ENCODE assay signal across 20 cellular contexts in the genomic region with DNA sequence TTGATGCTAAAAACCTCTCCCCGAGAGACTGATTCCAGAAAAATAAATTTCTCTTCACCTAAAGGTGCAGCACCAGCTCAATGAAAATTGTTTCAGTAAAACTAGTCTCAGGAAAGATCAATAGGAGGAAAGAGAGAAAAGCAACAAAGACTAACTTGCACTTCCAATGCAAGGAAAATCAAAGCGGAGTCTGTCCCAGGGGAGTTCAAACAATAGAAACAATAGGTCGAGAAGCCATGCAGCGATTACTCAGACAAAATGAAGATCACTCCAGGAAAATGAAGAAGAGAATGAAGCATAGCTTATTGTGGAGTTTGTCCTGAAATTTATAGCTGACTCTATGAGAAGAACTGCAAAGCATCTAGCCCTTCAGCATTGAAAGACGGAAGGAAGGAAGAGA.
"Had no signal": no experiment of that assay in that cellular context is flagged by ENCODE, and none has a peak within 500 bp of the region (broad histone marks: within the 10 kb centered on the region; RNA-seq: fewer than 3 reads in every experiment).

No MANE protein-coding gene starts in this region.

- H3K27me3 ChIP-seq: colonic mucosa, esophagus muscularis mucosa, foreskin keratinocyte, ovary, stomach, transverse colon had no signal

- H3K9me3 ChIP-seq: colonic mucosa, esophagus muscularis mucosa, ovary, stomach, thoracic aorta, transverse colon had no signal

- H3K4me1 ChIP-seq: colonic mucosa, esophagus muscularis mucosa, foreskin keratinocyte, stomach, transverse colon had no signal

- ATAC-seq: foreskin keratinocyte; left colon; naive thymus-derived CD4-positive, alpha-beta T cell; right cardiac atrium had no signal

- H3K9me3 Mint-ChIP-seq: nephron progenitor cell had no signal

- H3K4me3 Mint-ChIP-seq: naive thymus-derived CD4-positive, alpha-beta T cell; nephron progenitor cell had no signal

- H3K4me3 ChIP-seq: colonic mucosa, dorsolateral prefrontal cortex, esophagus muscularis mucosa, hepatocyte, ovary, stomach, thoracic aorta, transverse colon had no signal

- H3K36me3 ChIP-seq: colonic mucosa, esophagus muscularis mucosa, ovary, stomach, thoracic aorta, transverse colon had no signal

- DNase-seq: colonic mucosa; dorsolateral prefrontal cortex; effector CD8-positive, alpha-beta T cell; foreskin keratinocyte; left colon; naive thymus-derived CD4-positive, alpha-beta T cell; nephron progenitor cell; nucleus accumbens; ovary; right cardiac atrium; small intestine; stimulated activated CD4-positive, alpha-beta T cell treated with anti-CD3 and anti-CD28 coated beads, Interleukin-12 subunit alpha, Interleukin-12 subunit beta, amount 100 ng/mL, for 4 hours; stimulated activated naive CD4-positive, alpha-beta T cell; stomach; substantia nigra; transverse colon had no signal

- H3K27ac Mint-ChIP-seq: naive thymus-derived CD4-positive, alpha-beta T cell; nephron progenitor cell had no signal

- H3K36me3 Mint-ChIP-seq: naive thymus-derived CD4-positive, alpha-beta T cell had no signal

- H3K27ac ChIP-seq: colonic mucosa, epithelial cell of prostate, esophagus muscularis mucosa, foreskin keratinocyte, hepatocyte, ovary, stomach, thoracic aorta, transverse colon had no signal
